In genomic region chr12:113770389-113770865, GRCh38 we compare ENCODE assay signal across 1 cellular context.
A peak's percentile ranks its signal among the peaks of the same experiment; 100 is the strongest.
TF ChIP-seq lines count a peak whose summit lies in the region.

No MANE protein-coding gene starts in this region.

TF ChIP-seq in HepG2, 621 proteins besides CTCF, POLR2A, EP300 and RAD21 (continued from another document and continues in another):
- TF ChIP-seq WIZ (CRISPR knock-in tag; IDR thresholded peaks at IDR 0.05) (peak; percentile 76; the same call in 1 of the 2 replicates), ZNF34 (CRISPR knock-in tag; IDR thresholded peaks at IDR 0.05; ENCODE audit: borderline replicate concordance) (peak; percentile 52; the same call in 1 of the 2 replicates), ZNF101 (CRISPR knock-in tag; IDR thresholded peaks at IDR 0.05; ENCODE audit: borderline replicate concordance, low read depth) (no peak), ESRRA (CRISPR knock-in tag; IDR thresholded peaks at IDR 0.05; ENCODE audit: low read depth) (peak; percentile 91), ZNF784 (CRISPR knock-in tag; IDR thresholded peaks at IDR 0.05; ENCODE audit: borderline replicate concordance) (no peak), ZNF605 (CRISPR knock-in tag; IDR thresholded peaks at IDR 0.05) (peak; percentile 51; the same call in 1 of the 2 replicates), TFDP2 (CRISPR knock-in tag; IDR thresholded peaks at IDR 0.05) (peak; percentile 70), ZNF775 (CRISPR knock-in tag; IDR thresholded peaks at IDR 0.05; ENCODE audit: borderline replicate concordance) (no peak), HNF4A (CRISPR knock-in tag; IDR thresholded peaks at IDR 0.05) (peak; percentile 100), SPEN (CRISPR knock-in tag; IDR thresholded peaks at IDR 0.05; ENCODE audit: low read depth) (peak; percentile 88), MIER3 (CRISPR knock-in tag; IDR thresholded peaks at IDR 0.05; ENCODE audit: borderline replicate concordance) (peak; percentile 92; the same call in 1 of the 2 replicates), ZNF83 (CRISPR knock-in tag; IDR thresholded peaks at IDR 0.05; ENCODE audit: borderline replicate concordance) (0 out of 2 replicates have a peak, but pooled peaks have one; percentile 23), HNRNPH1 (optimal IDR thresholded peaks at IDR 0.05; ENCODE audit: low read depth, low read length) (peak; percentile 62), ERF (CRISPR knock-in tag; IDR thresholded peaks at IDR 0.05) (peak; percentile 98), RFXAP (CRISPR knock-in tag; IDR thresholded peaks at IDR 0.05; ENCODE audit: borderline replicate concordance) (no peak), NR2C2 (CRISPR knock-in tag; IDR thresholded peaks at IDR 0.05; ENCODE audit: borderline replicate concordance) (peak; percentile 97), ATF1 (CRISPR knock-in tag; IDR thresholded peaks at IDR 0.05) (peak; percentile 53; the same call in 1 of the 2 replicates), SMC3 (IDR thresholded peaks at IDR 0.05; ENCODE audit: low read length) (peak; percentile 15; the same call in 1 of the 2 replicates), ARHGAP35 (CRISPR knock-in tag; IDR thresholded peaks at IDR 0.05; ENCODE audit: borderline replicate concordance) (peak; percentile 31; the same call in 1 of the 2 replicates), KLF6 (CRISPR knock-in tag; IDR thresholded peaks at IDR 0.05) (peak; percentile 76; the same call in 1 of the 2 replicates), NONO (IDR thresholded peaks at IDR 0.05) (no peak), NONO (CRISPR knock-in tag; conservative IDR thresholded peaks at IDR 0.05) (peak; percentile 95), ZBTB4 (CRISPR knock-in tag; IDR thresholded peaks at IDR 0.05; ENCODE audit: borderline replicate concordance) (0 out of 2 replicates have a peak, but pooled peaks have one; percentile 72), CENPBD1 (CRISPR knock-in tag; IDR thresholded peaks at IDR 0.05; ENCODE audit: borderline replicate concordance, low read depth) (0 out of 2 replicates have a peak, but pooled peaks have one; percentile 75), REPIN1 (CRISPR knock-in tag; IDR thresholded peaks at IDR 0.05; ENCODE audit: borderline replicate concordance, low read depth) (peak; percentile 83), ZNF589 (CRISPR knock-in tag; conservative IDR thresholded peaks at IDR 0.05) (0 out of 2 replicates have a peak, but pooled peaks have one; percentile 68), ZFAT (CRISPR knock-in tag; conservative IDR thresholded peaks at IDR 0.05) (no peak), ZNF121 (CRISPR knock-in tag; IDR thresholded peaks at IDR 0.05) (peak; percentile 69; the same call in 1 of the 2 replicates), ZNF607 (CRISPR knock-in tag; IDR thresholded peaks at IDR 0.05; ENCODE audit: borderline replicate concordance) (peak; percentile 50; the same call in 1 of the 2 replicates), AHDC1 (CRISPR knock-in tag; IDR thresholded peaks at IDR 0.05; ENCODE audit: borderline replicate concordance) (peak; percentile 89; the same call in 1 of the 2 replicates), ZZZ3 (CRISPR knock-in tag; IDR thresholded peaks at IDR 0.05; ENCODE audit: borderline replicate concordance) (0 out of 2 replicates have a peak, but pooled peaks have one; percentile 67), POLR2G (IDR thresholded peaks at IDR 0.05; ENCODE audit: low read depth, low read length) (peak; percentile 77), ETS1 (CRISPR knock-in tag; IDR thresholded peaks at IDR 0.05) (no peak), SIX4 (CRISPR knock-in tag; IDR thresholded peaks at IDR 0.05) (peak; percentile 83; the same call in 1 of the 2 replicates), PHB2 (IDR thresholded peaks at IDR 0.05; ENCODE audit: partially characterized antibody) (no peak), MLLT10 (CRISPR knock-in tag; IDR thresholded peaks at IDR 0.05) (no peak), FOXA3 (CRISPR knock-in tag; IDR thresholded peaks at IDR 0.05) (peak; percentile 96), HOMEZ (CRISPR knock-in tag; IDR thresholded peaks at IDR 0.05; ENCODE audit: low read depth) (peak; percentile 84), ZNF580 (CRISPR knock-in tag; IDR thresholded peaks at IDR 0.05; ENCODE audit: borderline replicate concordance, low read depth) (peak; percentile 80; the same call in 1 of the 2 replicates), HIC2 (CRISPR knock-in tag; IDR thresholded peaks at IDR 0.05; ENCODE audit: low read depth) (peak; percentile 68; the same call in 1 of the 2 replicates), ZNF878 (CRISPR knock-in tag; IDR thresholded peaks at IDR 0.05) (peak; percentile 92), ZMAT5 (CRISPR knock-in tag; IDR thresholded peaks at IDR 0.05; ENCODE audit: borderline replicate concordance, low read depth) (no peak), ZNF816 (CRISPR knock-in tag; IDR thresholded peaks at IDR 0.05; ENCODE audit: borderline replicate concordance) (no peak; the same call in 1 of the 2 replicates), KDM4B (CRISPR knock-in tag; IDR thresholded peaks at IDR 0.05) (peak; percentile 96), LBX2 (CRISPR knock-in tag; IDR thresholded peaks at IDR 0.05; ENCODE audit: borderline replicate concordance) (no peak), TBX2 (CRISPR knock-in tag; IDR thresholded peaks at IDR 0.05; ENCODE audit: borderline replicate concordance) (peak; percentile 99), ZFYVE20 (CRISPR knock-in tag; IDR thresholded peaks at IDR 0.05; ENCODE audit: borderline replicate concordance, low read depth) (no peak), YY1 (IDR thresholded peaks at IDR 0.05; ENCODE audit: insufficient read depth, insufficient replicate concordance, low read depth, low read length) (peak; percentile 64)
